ENCODE assay signal across 9 cellular contexts in the genomic region with DNA sequence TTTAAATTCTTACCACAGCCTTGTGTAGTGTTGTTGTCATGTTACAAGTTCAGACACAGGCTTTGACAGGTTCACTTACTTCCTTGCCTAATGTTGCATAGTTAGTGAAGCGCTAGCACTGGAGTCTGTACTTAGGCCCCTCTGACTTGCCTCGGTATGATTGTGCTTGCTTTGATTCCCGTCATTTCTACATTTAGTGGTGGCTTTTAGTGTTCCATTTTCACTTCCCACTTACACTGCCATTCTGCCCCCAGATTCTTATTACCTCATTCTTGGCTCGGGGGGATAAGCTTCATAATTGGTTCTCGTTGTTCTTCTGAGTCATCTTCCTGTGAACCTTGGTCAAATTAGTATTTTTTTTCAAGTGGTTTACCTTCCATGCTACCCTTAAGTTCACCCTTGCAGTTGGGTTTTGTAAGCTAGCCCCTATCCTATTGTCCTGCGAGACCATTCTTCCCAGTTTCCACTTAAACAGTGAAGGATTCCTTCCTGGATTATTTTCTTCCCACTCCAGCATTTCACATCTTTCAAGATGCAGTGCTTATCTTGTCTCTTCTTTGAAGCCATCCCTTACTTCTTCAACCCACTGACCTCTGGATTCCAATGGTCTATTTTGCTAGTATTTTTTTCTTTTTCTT.
DNase-seq lines count a peak whose midpoint lies in the region; ATAC-seq, FAIRE-seq and TF ChIP-seq lines count a peak whose summit lies in the region.
"Had no signal": no experiment of that assay in that cellular context is flagged by ENCODE, and none has a peak within 500 bp of the region (broad histone marks: within the 10 kb centered on the region; RNA-seq: fewer than 3 reads in every experiment).

No MANE protein-coding gene starts in this region.

- H3K9me1 ChIP-seq in K562 (ENCODE audit: control insufficient read depth, insufficient read depth, low read length): no peaks in the 10 kb centered on the region

- H3K9ac ChIP-seq in K562 (ENCODE audit: insufficient read depth in 1 of 2, low read depth in 2 of 2, low read length in 2 of 2): no peak overlapping the region

- H3K27ac ChIP-seq in K562 (ENCODE audit: extremely low read depth, low read depth, low read length): peak overlapping the region; percentile 8; the same call in 2 of the 3 replicates
- H3K27ac ChIP-seq: C4-2B had no signal

- H3K9me3 ChIP-seq in K562 (replicated peaks; ENCODE audit: control insufficient read depth, insufficient read depth, low read depth, low read length): no peaks in the 10 kb centered on the region

- BruUV-seq in K562 (replicated peaks; lab: Mats Ljungman, UMichigan): no TSS peak

- H3K79me2 ChIP-seq in K562 (ENCODE audit: control insufficient read depth, insufficient read depth, low read length): peaks cover 79% of the 10 kb centered on the region

- H3K4me3 ChIP-seq in K562: no peak overlapping the region

- POLR2A ChIA-PET in K562 (lab: Yijun Ruan, JAX): interaction anchor here (0.6 to 0.9 kb wide), 2 partner anchors 15 to 140 kb away, joined by 3 to 4 read pairs; no protein-coding TSS in a partner anchor

- DNase-seq in activated CD4-positive, alpha-beta T cell treated with anti-CD3 and anti-CD28 coated beads for 24 hours (ENCODE audit: low read depth in 2 of 2): peak; percentile 2 to 33
- no peak for DNase-seq in activated CD4-positive, alpha-beta T cell treated with anti-CD3 and anti-CD28 coated beads, Interleukin-2, amount 50 U/mL, for 4 hours
- peak; percentile 37 for DNase-seq in NCI-H69 (lab: John Stamatoyannopoulos, UW)
- DNase-seq in K562 (ENCODE audit: extremely low read depth in 1 of 4, low spot score in 3 of 4): peak in 2 of 4 experiments; percentile 15 to 38
- DNase-seq in stimulated activated CD4-positive, alpha-beta T cell treated with anti-CD3 and anti-CD28 coated beads, Interleukin-15, amount 100 ng/mL, for 48 hours (ENCODE audit: low read depth in 2 of 2): peak; percentile 26 to 38
- DNase-seq in UCSD-AML1 (lab: John Stamatoyannopoulos, UW; ENCODE audit: unreplicated experiment): no peak
- no peak for DNase-seq in NCI-H345 treated with DMSO at 0.1 percent for 48 hours (lab: John Stamatoyannopoulos, UW; ENCODE audit: unreplicated experiment)

- CTCF ChIA-PET in K562 (lab: Yijun Ruan, JAX; ENCODE audit: low intra/inter-chr PET ratio): no interaction called here

- peak; percentile 71 for FAIRE-seq in K562 (lab: Jason Lieb, UNC)

- TF ChIP-seq EP300 in K562 (IDR thresholded peaks at IDR 0.05; ENCODE audit: low read length): no peak

- H3K4me1 ChIP-seq in K562 (replicated peaks in 1 of 2; ENCODE audit: control insufficient read depth in 2 of 2, insufficient read depth in 2 of 2, low read length in 2 of 2): peaks cover 0 to 7% of the 10 kb centered on the region in 2 experiments; a peak in 1 of 5 replicates

- TF ChIP-seq RAD21 in K562 (CRISPR knock-in tag; conservative IDR thresholded peaks at IDR 0.05 in 1 of 2, IDR thresholded peaks at IDR 0.05 in 1 of 2): no peak

- in situ Hi-C loops in K562 (cut with MboI): no loop called here

- ATAC-seq in HG02610 (IDR thresholded peaks at IDR 0.05; ENCODE audit: unreplicated experiment) (peak; percentile 98), K562 (peak; percentile 66)

- 42% methylated on average over 6 of the region's 6 CpGs for WGBS in K562 (ENCODE audit: insufficient coverage, low coverage, missing lambda C conversion rate)

- no peak for TF ChIP-seq CTCF in K562 (IDR thresholded peaks at IDR 0.05 in 2 of 3, conservative IDR thresholded peaks at IDR 0.05 in 1 of 3; ENCODE audit: insufficient read depth in 2 of 3, low read depth in 1 of 3, low read length in 3 of 3)

- no peak overlapping the region; the same call in 1 of the 2 replicates for H3K4me2 ChIP-seq in K562 (ENCODE audit: insufficient read depth, low read length)

- no peaks in the 10 kb centered on the region for H3K27me3 ChIP-seq in K562 (ENCODE audit: control insufficient read depth in 2 of 2, insufficient read depth in 2 of 2, low read length in 2 of 2)

- no peak for TF ChIP-seq POLR2A in K562 (conservative IDR thresholded peaks at IDR 0.05)

- H2AFZ ChIP-seq in K562 (ENCODE audit: low read depth, low read length): no peak overlapping the region; the same call in 1 of the 2 replicates

- H4K20me1 ChIP-seq in K562 (replicated peaks; ENCODE audit: control insufficient read depth, insufficient read depth, low read length): no peaks in the 10 kb centered on the region; the same call in 1 of the 2 replicates

- H3K36me3 ChIP-seq in K562 (ENCODE audit: control insufficient read depth, insufficient read depth, low read length): peaks cover 10% of the 10 kb centered on the region; the same call in 1 of the 3 replicates

- intact Hi-C loops in K562 (cut with micrococcal nuclease): loop anchor here (2.0 kb wide), 1 partner anchor 35 kb away; no protein-coding TSS in a partner anchor

TF ChIP-seq in K562, 482 proteins besides CTCF, POLR2A, EP300 and RAD21 (continues in another document):
- TF ChIP-seq ZNF584 (CRISPR knock-in tag; IDR thresholded peaks at IDR 0.05; ENCODE audit: low read depth): no peak
- no peak for TF ChIP-seq NCOA1 (IDR thresholded peaks at IDR 0.05; ENCODE audit: low read depth)
- no peak for TF ChIP-seq SMAD2 (IDR thresholded peaks at IDR 0.05; ENCODE audit: low read depth, low read length)
- no peak for TF ChIP-seq ZNF79 (CRISPR knock-in tag; IDR thresholded peaks at IDR 0.05; ENCODE audit: low read depth)
- TF ChIP-seq, protein P1, sequence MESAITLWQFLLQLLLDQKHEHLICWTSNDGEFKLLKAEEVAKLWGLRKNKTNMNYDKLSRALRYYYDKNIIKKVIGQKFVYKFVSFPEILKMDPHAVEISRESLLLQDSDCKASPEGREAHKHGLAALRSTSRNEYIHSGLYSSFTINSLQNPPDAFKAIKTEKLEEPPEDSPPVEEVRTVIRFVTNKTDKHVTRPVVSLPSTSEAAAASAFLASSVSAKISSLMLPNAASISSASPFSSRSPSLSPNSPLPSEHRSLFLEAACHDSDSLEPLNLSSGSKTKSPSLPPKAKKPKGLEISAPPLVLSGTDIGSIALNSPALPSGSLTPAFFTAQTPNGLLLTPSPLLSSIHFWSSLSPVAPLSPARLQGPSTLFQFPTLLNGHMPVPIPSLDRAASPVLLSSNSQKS (CRISPR knock-in tag; IDR thresholded peaks at IDR 0.05): no peak
- no peak for TF ChIP-seq PRMT5 (CRISPR knock-in tag; IDR thresholded peaks at IDR 0.05)
- TF ChIP-seq KLF6 (CRISPR knock-in tag; IDR thresholded peaks at IDR 0.05; ENCODE audit: borderline replicate concordance): no peak
- TF ChIP-seq FOXP1 (CRISPR knock-in tag; IDR thresholded peaks at IDR 0.05): no peak
- TF ChIP-seq ZNF184 (CRISPR knock-in tag; IDR thresholded peaks at IDR 0.05): no peak
- TF ChIP-seq POLR2AphosphoS2 (IDR thresholded peaks at IDR 0.05; ENCODE audit: low read length): no peak
- TF ChIP-seq ZBTB33 (CRISPR knock-in tag; IDR thresholded peaks at IDR 0.05): peak; percentile 59
- no peak for TF ChIP-seq GABPA (tag; conservative IDR thresholded peaks at IDR 0.05; ENCODE audit: low read depth)
- no peak for TF ChIP-seq PTBP1 (IDR thresholded peaks at IDR 0.05; ENCODE audit: low read depth, low read length)
- TF ChIP-seq ZNF644 (tag; IDR thresholded peaks at IDR 0.05; ENCODE audit: low read depth): no peak
- no peak for TF ChIP-seq CHD4 (IDR thresholded peaks at IDR 0.05; ENCODE audit: insufficient read depth, insufficient replicate concordance, low read depth, low read length, poor library complexity, severe bottlenecking)
- TF ChIP-seq ARID1B (IDR thresholded peaks at IDR 0.05): 0 out of 2 replicates have a peak, but pooled peaks have one; percentile 18
- TF ChIP-seq POLR3A (IDR thresholded peaks at IDR 0.05; ENCODE audit: borderline replicate concordance, extremely low read depth, insufficient read depth, insufficient read length): no peak
- TF ChIP-seq ESRRB (CRISPR knock-in tag; IDR thresholded peaks at IDR 0.05; ENCODE audit: borderline replicate concordance): no peak
- TF ChIP-seq ZNF41 (CRISPR knock-in tag; conservative IDR thresholded peaks at IDR 0.05): no peak
- no peak for TF ChIP-seq CTCFL (IDR thresholded peaks at IDR 0.05; ENCODE audit: borderline replicate concordance, insufficient read depth, low read depth, low read length, poor library complexity, severe bottlenecking)
- no peak for TF ChIP-seq RHOXF2B (CRISPR knock-in tag; conservative IDR thresholded peaks at IDR 0.05)
- peak; percentile 38; the same call in 1 of the 2 replicates for TF ChIP-seq CEBPG (CRISPR knock-in tag; IDR thresholded peaks at IDR 0.05)
- TF ChIP-seq CEBPG (tag; conservative IDR thresholded peaks at IDR 0.05 in 1 of 2, IDR thresholded peaks at IDR 0.05 in 1 of 2): 0 out of 4 replicates have a peak, but pooled peaks of 1 of the 2 experiments have one; percentile 21

Comparison
In these comparisons a context has a peak if more than half of its experiments do, and no peak if none do; other contexts are left out.
1. DNase-seq: peak in activated CD4-positive, alpha-beta T cell treated with anti-CD3 and anti-CD28 coated beads for 24 hours (2 of 2), NCI-H69 (single experiment) and stimulated activated CD4-positive, alpha-beta T cell treated with anti-CD3 and anti-CD28 coated beads, Interleukin-15, amount 100 ng/mL, for 48 hours (2 of 2); none in activated CD4-positive, alpha-beta T cell treated with anti-CD3 and anti-CD28 coated beads, Interleukin-2, amount 50 U/mL, for 4 hours (0 of 2), UCSD-AML1 (single experiment) and NCI-H345 treated with DMSO at 0.1 percent for 48 hours (single experiment).